Comparison of ENCODE assay signal across 1 cellular context in the genomic region with DNA sequence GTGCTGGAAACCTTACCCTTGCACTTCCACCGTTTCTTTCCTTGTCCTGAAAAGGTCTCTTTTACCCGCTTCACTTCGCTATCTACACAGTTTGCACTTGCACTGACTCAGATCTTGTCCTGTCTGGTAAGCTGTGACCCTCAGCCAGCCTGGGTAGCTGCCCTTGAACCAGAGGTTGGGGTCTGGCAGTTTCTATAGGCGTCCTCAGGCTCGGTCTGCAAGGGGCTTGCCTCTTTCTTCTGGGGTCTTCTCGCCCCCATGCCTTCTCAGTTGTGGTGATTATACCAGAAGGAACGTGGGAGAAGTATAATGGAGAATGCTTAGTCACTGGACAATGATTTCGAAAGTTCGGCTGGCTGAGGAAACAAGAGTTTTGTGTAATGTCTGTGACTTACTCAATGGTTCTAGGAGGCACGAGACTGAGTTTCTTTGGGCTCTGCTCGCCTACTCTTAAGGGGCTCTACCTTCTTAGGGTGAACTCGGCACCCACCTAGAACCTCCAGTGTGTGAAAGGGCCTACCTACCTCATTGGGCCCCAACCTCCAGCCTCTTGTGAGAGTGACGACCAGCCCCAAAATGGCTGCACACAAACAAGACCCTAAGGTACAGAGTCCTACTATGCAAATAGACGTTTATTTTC.
TF ChIP-seq lines count a peak whose summit lies in the region.

No MANE protein-coding gene starts in this region.

TF ChIP-seq in K562, 482 proteins besides CTCF, POLR2A, EP300 and RAD21 (continued from another document and continues in another):
- TF ChIP-seq NFE2 (IDR thresholded peaks at IDR 0.05; ENCODE audit: low read depth) (peak; percentile 79), IRF1 (CRISPR knock-in tag; IDR thresholded peaks at IDR 0.05; ENCODE audit: borderline replicate concordance) (no peak; the same call in 1 of the 2 replicates), GTF2E2 (tag; IDR thresholded peaks at IDR 0.05) (peak; percentile 33; the same call in 1 of the 2 replicates), ZNF695 (CRISPR knock-in tag; IDR thresholded peaks at IDR 0.05) (no peak), NFATC3 (IDR thresholded peaks at IDR 0.05) (no peak), ELF2 (CRISPR knock-in tag; IDR thresholded peaks at IDR 0.05) (no peak), ELF1 (tag; IDR thresholded peaks at IDR 0.05) (no peak), KDM5B (IDR thresholded peaks at IDR 0.05; ENCODE audit: insufficient replicate concordance, low read depth, low read length) (peak; percentile 15), MAFF (IDR thresholded peaks at IDR 0.05; ENCODE audit: low read length) (peak; percentile 45; the same call in 1 of the 2 replicates), BRCA1 (IDR thresholded peaks at IDR 0.05) (no peak), BRCA1 (CRISPR knock-in tag; IDR thresholded peaks at IDR 0.05) (no peak), NR2C2 (CRISPR knock-in tag; IDR thresholded peaks at IDR 0.05) (no peak; the same call in 1 of the 2 replicates), NR2C2 (tag; IDR thresholded peaks at IDR 0.05) (0 out of 2 replicates have a peak, but pooled peaks have one; percentile 6), KDM4B (IDR thresholded peaks at IDR 0.05; ENCODE audit: borderline replicate concordance in 2 of 2, low read depth in 1 of 2) (no peak), FIP1L1 (IDR thresholded peaks at IDR 0.05; ENCODE audit: low read depth, low read length, poor library complexity, severe bottlenecking) (no peak), MECOM (CRISPR knock-in tag; IDR thresholded peaks at IDR 0.05) (no peak), RBM34 (IDR thresholded peaks at IDR 0.05; ENCODE audit: borderline replicate concordance, insufficient read depth, low read length) (no peak), NFE2L1 (tag; IDR thresholded peaks at IDR 0.05; ENCODE audit: borderline replicate concordance, low read depth) (peak; percentile 27; the same call in 1 of the 2 replicates), SIN3B (IDR thresholded peaks at IDR 0.05; ENCODE audit: low read depth) (no peak), ZBTB17 (CRISPR knock-in tag; IDR thresholded peaks at IDR 0.05) (no peak), GABPB1 (CRISPR knock-in tag; IDR thresholded peaks at IDR 0.05) (no peak), ZNF146 (CRISPR knock-in tag; IDR thresholded peaks at IDR 0.05; ENCODE audit: unreplicated experiment) (no peak), LCOR (CRISPR knock-in tag; IDR thresholded peaks at IDR 0.05) (no peak), ZNF263 (CRISPR knock-in tag; IDR thresholded peaks at IDR 0.05; ENCODE audit: borderline replicate concordance) (peak; percentile 62; the same call in 1 of the 2 replicates), ZNF174 (CRISPR knock-in tag; IDR thresholded peaks at IDR 0.05) (no peak), ATF1 (CRISPR knock-in tag; IDR thresholded peaks at IDR 0.05) (no peak), ATF1 (tag; IDR thresholded peaks at IDR 0.05) (no peak; the same call in 1 of the 2 replicates), AFF4 (CRISPR knock-in tag; IDR thresholded peaks at IDR 0.05) (no peak), ZNF124 (CRISPR knock-in tag; IDR thresholded peaks at IDR 0.05) (no peak), ZNF644 (tag; IDR thresholded peaks at IDR 0.05; ENCODE audit: low read depth) (0 out of 2 replicates have a peak, but pooled peaks have one; percentile 32), PRDM10 (IDR thresholded peaks at IDR 0.05; ENCODE audit: partially characterized antibody) (no peak), BHLHE40 (IDR thresholded peaks at IDR 0.05; ENCODE audit: low read length) (peak; percentile 25; the same call in 1 of the 2 replicates), ZNF766 (CRISPR knock-in tag; conservative IDR thresholded peaks at IDR 0.05) (peak; percentile 9; the same call in 1 of the 2 replicates)
- TF ChIP-seq, protein P1, sequence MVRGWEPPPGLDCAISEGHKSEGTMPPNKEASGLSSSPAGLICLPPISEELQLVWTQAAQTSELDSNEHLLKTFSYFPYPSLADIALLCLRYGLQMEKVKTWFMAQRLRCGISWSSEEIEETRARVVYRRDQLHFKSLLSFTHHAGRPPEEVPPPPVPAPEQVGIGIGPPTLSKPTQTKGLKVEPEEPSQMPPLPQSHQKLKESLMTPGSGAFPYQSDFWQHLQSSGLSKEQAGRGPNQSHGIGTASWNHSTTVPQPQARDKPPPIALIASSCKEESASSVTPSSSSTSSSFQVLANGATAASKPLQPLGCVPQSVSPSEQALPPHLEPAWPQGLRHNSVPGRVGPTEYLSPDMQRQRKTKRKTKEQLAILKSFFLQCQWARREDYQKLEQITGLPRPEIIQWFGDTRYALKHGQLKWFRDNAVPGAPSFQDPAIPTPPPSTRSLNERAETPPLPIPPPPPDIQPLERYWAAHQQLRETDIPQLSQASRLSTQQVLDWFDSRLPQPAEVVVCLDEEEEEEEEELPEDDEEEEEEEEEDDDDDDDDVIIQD (CRISPR knock-in tag; IDR thresholded peaks at IDR 0.05), result no peak
- TF ChIP-seq, protein P2, sequence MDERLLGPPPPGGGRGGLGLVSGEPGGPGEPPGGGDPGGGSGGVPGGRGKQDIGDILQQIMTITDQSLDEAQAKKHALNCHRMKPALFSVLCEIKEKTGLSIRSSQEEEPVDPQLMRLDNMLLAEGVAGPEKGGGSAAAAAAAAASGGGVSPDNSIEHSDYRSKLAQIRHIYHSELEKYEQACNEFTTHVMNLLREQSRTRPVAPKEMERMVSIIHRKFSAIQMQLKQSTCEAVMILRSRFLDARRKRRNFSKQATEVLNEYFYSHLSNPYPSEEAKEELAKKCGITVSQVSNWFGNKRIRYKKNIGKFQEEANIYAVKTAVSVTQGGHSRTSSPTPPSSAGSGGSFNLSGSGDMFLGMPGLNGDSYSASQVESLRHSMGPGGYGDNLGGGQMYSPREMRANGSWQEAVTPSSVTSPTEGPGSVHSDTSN (CRISPR knock-in tag; IDR thresholded peaks at IDR 0.05; ENCODE audit: low read depth), result no peak
- TF ChIP-seq, protein P2 (tag; conservative IDR thresholded peaks at IDR 0.05; ENCODE audit: low read depth), result no peak
- TF ChIP-seq, protein P3, sequence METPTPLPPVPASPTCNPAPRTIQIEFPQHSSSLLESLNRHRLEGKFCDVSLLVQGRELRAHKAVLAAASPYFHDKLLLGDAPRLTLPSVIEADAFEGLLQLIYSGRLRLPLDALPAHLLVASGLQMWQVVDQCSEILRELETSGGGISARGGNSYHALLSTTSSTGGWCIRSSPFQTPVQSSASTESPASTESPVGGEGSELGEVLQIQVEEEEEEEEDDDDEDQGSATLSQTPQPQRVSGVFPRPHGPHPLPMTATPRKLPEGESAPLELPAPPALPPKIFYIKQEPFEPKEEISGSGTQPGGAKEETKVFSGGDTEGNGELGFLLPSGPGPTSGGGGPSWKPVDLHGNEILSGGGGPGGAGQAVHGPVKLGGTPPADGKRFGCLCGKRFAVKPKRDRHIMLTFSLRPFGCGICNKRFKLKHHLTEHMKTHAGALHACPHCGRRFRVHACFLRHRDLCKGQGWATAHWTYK (CRISPR knock-in tag; IDR thresholded peaks at IDR 0.05), result 0 out of 2 replicates have a peak, but pooled peaks have one; percentile 13
- TF ChIP-seq, protein P4, sequence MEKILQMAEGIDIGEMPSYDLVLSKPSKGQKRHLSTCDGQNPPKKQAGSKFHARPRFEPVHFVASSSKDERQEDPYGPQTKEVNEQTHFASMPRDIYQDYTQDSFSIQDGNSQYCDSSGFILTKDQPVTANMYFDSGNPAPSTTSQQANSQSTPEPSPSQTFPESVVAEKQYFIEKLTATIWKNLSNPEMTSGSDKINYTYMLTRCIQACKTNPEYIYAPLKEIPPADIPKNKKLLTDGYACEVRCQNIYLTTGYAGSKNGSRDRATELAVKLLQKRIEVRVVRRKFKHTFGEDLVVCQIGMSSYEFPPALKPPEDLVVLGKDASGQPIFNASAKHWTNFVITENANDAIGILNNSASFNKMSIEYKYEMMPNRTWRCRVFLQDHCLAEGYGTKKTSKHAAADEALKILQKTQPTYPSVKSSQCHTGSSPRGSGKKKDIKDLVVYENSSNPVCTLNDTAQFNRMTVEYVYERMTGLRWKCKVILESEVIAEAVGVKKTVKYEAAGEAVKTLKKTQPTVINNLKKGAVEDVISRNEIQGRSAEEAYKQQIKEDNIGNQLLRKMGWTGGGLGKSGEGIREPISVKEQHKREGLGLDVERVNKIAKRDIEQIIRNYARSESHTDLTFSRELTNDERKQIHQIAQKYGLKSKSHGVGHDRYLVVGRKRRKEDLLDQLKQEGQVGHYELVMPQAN (IDR thresholded peaks at IDR 0.05; ENCODE audit: borderline replicate concordance), result no peak
- TF ChIP-seq, protein P5, sequence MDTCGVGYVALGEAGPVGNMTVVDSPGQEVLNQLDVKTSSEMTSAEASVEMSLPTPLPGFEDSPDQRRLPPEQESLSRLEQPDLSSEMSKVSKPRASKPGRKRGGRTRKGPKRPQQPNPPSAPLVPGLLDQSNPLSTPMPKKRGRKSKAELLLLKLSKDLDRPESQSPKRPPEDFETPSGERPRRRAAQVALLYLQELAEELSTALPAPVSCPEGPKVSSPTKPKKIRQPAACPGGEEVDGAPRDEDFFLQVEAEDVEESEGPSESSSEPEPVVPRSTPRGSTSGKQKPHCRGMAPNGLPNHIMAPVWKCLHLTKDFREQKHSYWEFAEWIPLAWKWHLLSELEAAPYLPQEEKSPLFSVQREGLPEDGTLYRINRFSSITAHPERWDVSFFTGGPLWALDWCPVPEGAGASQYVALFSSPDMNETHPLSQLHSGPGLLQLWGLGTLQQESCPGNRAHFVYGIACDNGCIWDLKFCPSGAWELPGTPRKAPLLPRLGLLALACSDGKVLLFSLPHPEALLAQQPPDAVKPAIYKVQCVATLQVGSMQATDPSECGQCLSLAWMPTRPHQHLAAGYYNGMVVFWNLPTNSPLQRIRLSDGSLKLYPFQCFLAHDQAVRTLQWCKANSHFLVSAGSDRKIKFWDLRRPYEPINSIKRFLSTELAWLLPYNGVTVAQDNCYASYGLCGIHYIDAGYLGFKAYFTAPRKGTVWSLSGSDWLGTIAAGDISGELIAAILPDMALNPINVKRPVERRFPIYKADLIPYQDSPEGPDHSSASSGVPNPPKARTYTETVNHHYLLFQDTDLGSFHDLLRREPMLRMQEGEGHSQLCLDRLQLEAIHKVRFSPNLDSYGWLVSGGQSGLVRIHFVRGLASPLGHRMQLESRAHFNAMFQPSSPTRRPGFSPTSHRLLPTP (IDR thresholded peaks at IDR 0.05; ENCODE audit: borderline replicate concordance, extremely low read depth, insufficient read length), result no peak
